ENCODE assay signal across 12 cellular contexts in the genomic region with DNA sequence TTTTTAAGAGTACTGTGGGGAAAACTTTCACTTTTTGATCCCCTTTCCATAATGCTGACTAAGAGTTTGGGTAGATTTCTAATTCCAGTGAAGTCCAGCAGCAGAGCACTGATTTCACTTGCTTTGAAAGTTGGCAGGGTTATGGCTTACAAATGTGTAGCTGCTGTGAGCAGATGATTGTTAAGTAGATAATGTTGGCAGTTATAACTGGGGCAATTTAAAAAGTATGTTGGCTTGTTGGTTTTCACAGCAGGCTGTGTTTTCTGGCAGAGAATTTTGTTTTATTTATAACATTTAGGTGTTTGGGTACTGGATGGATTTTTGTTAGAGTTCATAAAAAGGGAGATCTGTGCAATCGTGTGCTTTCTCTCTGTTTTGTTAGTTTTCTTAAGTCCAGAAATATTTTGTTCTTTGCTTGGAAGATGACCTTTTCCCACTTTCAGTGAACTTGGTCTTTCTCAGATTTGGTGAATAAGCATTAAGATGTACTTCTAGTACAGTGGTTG. TPM values are rescaled to one million over a fixed set of nuclear protein-coding genes. Genes with fewer than 3 reads are reported as not detected.
DNase-seq lines count a peak whose midpoint lies in the region; ATAC-seq, FAIRE-seq and TF ChIP-seq lines count a peak whose summit lies in the region.
"Had no signal": no experiment of that assay in that cellular context is flagged by ENCODE, and none has a peak within 500 bp of the region (broad histone marks: within the 10 kb centered on the region; RNA-seq: fewer than 3 reads in every experiment).

No MANE protein-coding gene starts in this region.

- 17% methylated on average over 1 of the region's 1 CpG for WGBS in prostate gland

- H3K9me3 Mint-ChIP-seq in osteocyte (ENCODE audit: unreplicated experiment): no peaks in the 10 kb centered on the region
- H3K9me3 Mint-ChIP-seq: central memory CD8-positive, alpha-beta T cell had no signal

- no peaks in the 10 kb centered on the region for H3K36me3 Mint-ChIP-seq in osteocyte (ENCODE audit: unreplicated experiment)
- H3K36me3 Mint-ChIP-seq: immature natural killer cell had no signal

- no peak for FAIRE-seq in urothelium cell line (lab: Jason Lieb, UNC)

- peaks cover 45% of the 10 kb centered on the region for H3K4me1 ChIP-seq in SJSA1 (replicated peaks)
- H3K4me1 ChIP-seq in prostate gland (replicated peaks): no peaks in the 10 kb centered on the region

- H3K27ac Mint-ChIP-seq in osteocyte (ENCODE audit: unreplicated experiment): peak overlapping the region; percentile 93
- H3K27ac Mint-ChIP-seq: immature natural killer cell had no signal

- peak; percentile 64 for DNase-seq in EH (ENCODE audit: low read depth)
- DNase-seq in SJSA1 (ENCODE audit: low read depth in 1 of 2, low spot score in 2 of 2): peak in 1 of 2 experiments; percentile 42
- DNase-seq in fibroblast of the conjunctiva (ENCODE audit: low read depth): peak; percentile 64
- DNase-seq in osteocyte (ENCODE audit: extremely low spot score, unreplicated experiment): no peak
- no peak for DNase-seq in urothelium cell line (ENCODE audit: low spot score)
- no peak for DNase-seq in prostate gland (ENCODE audit: low spot score)
- no peak for DNase-seq in dermis blood vessel endothelial cell
- DNase-seq: immature natural killer cell; NCI-H774; stimulated activated CD4-positive, alpha-beta T cell treated with anti-CD3 and anti-CD28 coated beads, Interleukin-4, amount 100 ng/mL, for 24 hours had no signal

- H3K27me3 Mint-ChIP-seq in osteocyte (ENCODE audit: unreplicated experiment): no peaks in the 10 kb centered on the region

- TF ChIP-seq CTCF in osteocyte (IDR thresholded peaks at IDR 0.05) (no peak), prostate gland (IDR thresholded peaks at IDR 0.05) (no peak)

- no peak for ATAC-seq in GM18505 (IDR thresholded peaks at IDR 0.05; ENCODE audit: unreplicated experiment)

- no peak overlapping the region for H3K4me3 ChIP-seq in SJSA1
- H3K4me3 ChIP-seq in prostate gland: no peak overlapping the region

- no peaks in the 10 kb centered on the region for H3K9me3 ChIP-seq in SJSA1 (replicated peaks)
- no peaks in the 10 kb centered on the region for H3K9me3 ChIP-seq in prostate gland

- no peaks in the 10 kb centered on the region for H3K27me3 ChIP-seq in SJSA1 (replicated peaks)
- no peaks in the 10 kb centered on the region for H3K27me3 ChIP-seq in prostate gland (replicated peaks; ENCODE audit: insufficient read depth)

- H3K27ac ChIP-seq in SJSA1: peak overlapping the region; percentile 96
- H3K27ac ChIP-seq in prostate gland: no peak overlapping the region

- H3K4me3 Mint-ChIP-seq in osteocyte (ENCODE audit: unreplicated experiment): peak overlapping the region; percentile 6
- H3K4me3 Mint-ChIP-seq: central memory CD8-positive, alpha-beta T cell; immature natural killer cell had no signal

- peaks cover 68% of the 10 kb centered on the region for H3K4me1 Mint-ChIP-seq in osteocyte (ENCODE audit: unreplicated experiment)
- H3K4me1 Mint-ChIP-seq: immature natural killer cell had no signal

- H3K36me3 ChIP-seq in SJSA1 (no peaks in the 10 kb centered on the region), prostate gland (no peaks in the 10 kb centered on the region)

- no peak for TF ChIP-seq POLR2A in prostate gland (IDR thresholded peaks at IDR 0.05)
- TF ChIP-seq POLR2A in GM18505 (IDR thresholded peaks at IDR 0.05; ENCODE audit: borderline replicate concordance, extremely low read depth, insufficient read depth, insufficient read length): no peak

- intact Hi-C loops in prostate gland (cut with DNase I): no loop called here

RNA-seq across cellular contexts. Expression of a gene that starts 31.4 kb away (rescaled TPM):
- total RNA-seq in SJSA1 (2014; rRNA removed; shearing (Covaris generic)): 88.2 and 118 TPM in 2 replicates
- total RNA-seq in osteocyte: 67.3 and 72.2 TPM in 2 replicates
- 100 to 1,000 TPM; 171 to 204 TPM for total RNA-seq in prostate gland
- total RNA-seq in dermis blood vessel endothelial cell: 166 and 169 TPM in 2 replicates

Comparison
In these comparisons a context has a peak if more than half of its experiments do, and no peak if none do; other contexts are left out.
1. DNase-seq: peak in EH (single experiment) and fibroblast of the conjunctiva (single experiment); none in osteocyte (single experiment), urothelium cell line (single experiment), prostate gland (single experiment) and dermis blood vessel endothelial cell (single experiment).